In genomic region chr19:46621191-46622117, GRCh38 we compare ENCODE assay signal across 12 cellular contexts. TPM values are rescaled to one million over a fixed set of nuclear protein-coding genes. Genes with fewer than 3 reads are reported as not detected.
DNase-seq lines count a peak whose midpoint lies in the region; ATAC-seq and TF ChIP-seq lines count a peak whose summit lies in the region.
"Had no signal": no experiment of that assay in that cellular context is flagged by ENCODE, and none has a peak within 500 bp of the region (broad histone marks: within the 10 kb centered on the region; RNA-seq: fewer than 3 reads in every experiment).

No MANE protein-coding gene starts in this region.

- intact Hi-C loops in heart right ventricle (cut with DNase I) (no loop called here), Right ventricle myocardium inferior (cut with DNase I) (no loop called here), vagina (cut with DNase I) (no loop called here)

- peak overlapping the region in 9 of 10 donors; percentile 41 to 79 (median 69) for H3K27ac ChIP-seq in heart right ventricle
- peak overlapping the region; percentile 54 for H3K27ac ChIP-seq in muscle layer of colon (ENCODE audit: low read depth, low read length)
- peak overlapping the region; percentile 68 for H3K27ac ChIP-seq in vagina

- H3K4me3 ChIP-seq in heart right ventricle (peak overlapping the region in 9 of 10 donors; percentile 8 to 49 (median 41)), choroid plexus epithelial cell (ENCODE audit: low read depth, low read length) (no peak overlapping the region), muscle layer of colon (ENCODE audit: low read depth in 1 of 2, low read length in 2 of 2) (peak overlapping the region in 1 of 2 donors; percentile 43), vagina (peak overlapping the region in 1 of 2 donors; percentile 5)

- H3K36me3 ChIP-seq in heart right ventricle (no peaks in the 10 kb centered on the region), muscle layer of colon (ENCODE audit: insufficient read depth, low read length) (no peaks in the 10 kb centered on the region), vagina (no peaks in the 10 kb centered on the region)

- WGBS in heart right ventricle, 2 donors: 54 to 63% methylated on average over 32 of the region's 32 CpGs

- H3K9ac ChIP-seq in muscle layer of colon (ENCODE audit: low read length): peak overlapping the region; percentile 25

- H3K4me1 ChIP-seq in heart right ventricle (peaks cover 22 to 89% (median 81%) of the 10 kb centered on the region in 9 donors), muscle layer of colon (ENCODE audit: insufficient read depth, low read length) (peaks cover 52% of the 10 kb centered on the region), vagina (peaks cover 51% of the 10 kb centered on the region)

- H3K27me3 ChIP-seq in heart right ventricle: no peaks in the 10 kb centered on the region
- no peaks in the 10 kb centered on the region for H3K27me3 ChIP-seq in muscle layer of colon (ENCODE audit: control insufficient read depth in 1 of 2, insufficient read depth in 2 of 2, low read length in 2 of 2)
- no peaks in the 10 kb centered on the region for H3K27me3 ChIP-seq in vagina

- TF ChIP-seq CTCF in heart right ventricle (IDR thresholded peaks at IDR 0.05) (peak in 2 of 9 donors; percentile 5 to 8), choroid plexus epithelial cell (conservative IDR thresholded peaks at IDR 0.05; ENCODE audit: low read depth, low read length) (peak; percentile 29), vagina (IDR thresholded peaks at IDR 0.05) (no peak)

- DNase-seq in heart right ventricle (no peak), Right ventricle myocardium inferior (ENCODE audit: missing footprints) (no peak), choroid plexus epithelial cell (ENCODE audit: low read depth) (no peak), vagina (ENCODE audit: extremely low spot score in 2 of 2) (no peak), Ammon's horn (ENCODE audit: low spot score) (no peak)
- DNase-seq: activated CD4-positive, CD25-positive, alpha-beta regulatory T cell treated with anti-CD3 and anti-CD28 coated beads, Interleukin-2, amount 50 U/mL, for 72 hours; NCI-H510A had no signal

- no peaks in the 10 kb centered on the region for H3K9me3 ChIP-seq in heart right ventricle
- H3K9me3 ChIP-seq in muscle layer of colon (ENCODE audit: low read length): no peaks in the 10 kb centered on the region
- H3K9me3 ChIP-seq in vagina: no peaks in the 10 kb centered on the region

- no peak for TF ChIP-seq POLR2A in vagina (IDR thresholded peaks at IDR 0.05)

- ATAC-seq in heart right ventricle (no peak), Right ventricle myocardium inferior (no peak), GM18868 (IDR thresholded peaks at IDR 0.05; ENCODE audit: unreplicated experiment) (no peak), HG03442 (IDR thresholded peaks at IDR 0.05; ENCODE audit: unreplicated experiment) (no peak)

RNA-seq across cellular contexts. Expression of gene PTGIR, which starts 3.4 kb away (rescaled TPM):
- total RNA-seq in heart right ventricle (10 to 100 TPM in 1 of 10 donors, 1 to 10 TPM in 9; 1.4 to 13.7 (median 2.6) TPM), Right ventricle myocardium inferior (3.8 TPM), vagina (10.8 TPM)
- polyA plus RNA-seq in heart right ventricle: 1 to 10 TPM; 5.5 to 8.5 TPM
- total RNA-seq: renal cortical epithelial cell had no signal

RNA-seq across cellular contexts. Expression of gene GNG8, which starts 14.5 kb away (rescaled TPM):
- 1 to 10 TPM in 2 of 10 donors, not detected in 8; 1.9 to 5.9 TPM for total RNA-seq in heart right ventricle
- polyA plus RNA-seq in heart right ventricle: not detected
- not detected for total RNA-seq in Right ventricle myocardium inferior
- total RNA-seq in vagina: not detected
- total RNA-seq: renal cortical epithelial cell, ureter had no signal

RNA-seq across cellular contexts. Expression of gene CALM3, which starts 20.3 kb away (rescaled TPM):
- total RNA-seq in heart right ventricle (100 to 1,000 TPM; 214 to 488 (median 287) TPM), Right ventricle myocardium inferior (378 TPM), vagina (105 TPM)
- 100 to 1,000 TPM; 304 to 370 TPM for polyA plus RNA-seq in heart right ventricle

RNA-seq across cellular contexts. Expression of gene DACT3, which starts 39.5 kb away (rescaled TPM):
- total RNA-seq in heart right ventricle (10 to 100 TPM in 7 of 10 donors, 1 to 10 TPM in 3; 6.9 to 29.3 (median 14.9) TPM), Right ventricle myocardium inferior (14.1 TPM), vagina (13.8 TPM)
- polyA plus RNA-seq in heart right ventricle: 1 to 10 TPM; 3.9 to 5.0 TPM
- total RNA-seq: renal cortical epithelial cell had no signal
